In the genomic region with DNA sequence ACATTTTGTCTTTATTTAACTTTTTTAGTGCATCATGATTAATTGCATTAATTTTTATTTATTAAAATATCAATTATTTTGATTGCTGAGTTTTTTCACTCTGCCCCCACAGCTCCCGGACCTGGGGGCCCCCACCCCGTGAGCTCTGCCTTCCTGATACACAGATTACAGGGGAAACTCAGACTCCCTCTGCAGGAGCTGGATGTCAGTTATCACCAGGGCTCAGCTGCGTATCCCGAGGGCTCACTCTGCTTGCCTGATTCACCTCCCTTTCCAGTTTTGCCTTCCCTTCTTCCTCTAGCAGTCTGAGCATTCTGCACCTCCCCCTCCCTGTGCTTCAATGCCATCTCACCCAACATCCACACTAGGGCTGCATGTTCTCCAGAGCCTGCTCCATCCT, we compare ENCODE assay signal across 16 cellular contexts.
"Had no signal": no experiment of that assay in that cellular context is flagged by ENCODE, and none has a peak within 500 bp of the region (broad histone marks: within the 10 kb centered on the region; RNA-seq: fewer than 3 reads in every experiment).

No MANE protein-coding gene starts in this region.

- H3K36me3 ChIP-seq: thoracic aorta had no signal

- H3K36me3 Mint-ChIP-seq: brain, mesothelial cell of epicardium had no signal

- H3K27ac ChIP-seq: psoas muscle, thoracic aorta had no signal

- H3K27me3 Mint-ChIP-seq: brain had no signal

- H3K4me3 Mint-ChIP-seq: activated CD4-positive, alpha-beta T cell treated with anti-CD3 and anti-CD28 coated beads, Interleukin-2, amount 10 ng/mL, durations not matched to agents 7 days and 5 days; activated naive CD8-positive, alpha-beta T cell; brain; mesothelial cell of epicardium; neural crest cell had no signal

- H3K9me3 ChIP-seq: psoas muscle, thoracic aorta had no signal

- ATAC-seq: psoas muscle, sciatic nerve had no signal

- DNase-seq: activated CD4-positive, alpha-beta T cell treated with anti-CD3 and anti-CD28 coated beads, Interleukin-2, amount 10 ng/mL, durations not matched to agents 7 days and 5 days; activated CD4-positive, CD25-positive, alpha-beta regulatory T cell; activated CD8-positive, alpha-beta memory T cell treated with anti-CD3 and anti-CD28 coated beads for 24 hours; activated gamma-delta T cell treated with Interleukin-2 at 50 U/mL for 16 hours; amniotic stem cell; central memory CD4-positive, alpha-beta T cell; cortex of kidney; effector CD8-positive, alpha-beta T cell; psoas muscle had no signal

- H3K4me3 ChIP-seq: lung, psoas muscle, thoracic aorta had no signal

- H3K4me1 Mint-ChIP-seq: activated CD4-positive, alpha-beta T cell treated with anti-CD3 and anti-CD28 coated beads, Interleukin-2, amount 10 ng/mL, durations not matched to agents 7 days and 5 days had no signal

- H3K27ac Mint-ChIP-seq: activated CD4-positive, alpha-beta T cell treated with anti-CD3 and anti-CD28 coated beads, Interleukin-2, amount 10 ng/mL, durations not matched to agents 7 days and 5 days; activated naive CD8-positive, alpha-beta T cell; mesothelial cell of epicardium had no signal
